8 cellular contexts compared by ENCODE assay signal in genomic region chr17:49515196-49515770, GRCh38. TPM values are rescaled to one million over a fixed set of nuclear protein-coding genes. Genes with fewer than 3 reads are reported as not detected.
DNase-seq lines count a peak whose midpoint lies in the region; ATAC-seq, FAIRE-seq and TF ChIP-seq lines count a peak whose summit lies in the region.

No MANE protein-coding gene starts in this region.

- no peaks in the 10 kb centered on the region for H3K79me1 ChIP-seq in H1 (ENCODE audit: low read depth, low read length)
- no peaks in the 10 kb centered on the region for H3K79me1 ChIP-seq in mesendoderm (ENCODE audit: low read length)

- no peak overlapping the region for H3K4me2 ChIP-seq in OCI-LY3 (ENCODE audit: low read length)
- peak overlapping the region in 1 of 2 experiments; percentile 32; a peak in 1 of 4 replicates for H3K4me2 ChIP-seq in H1 (ENCODE audit: insufficient read depth in 1 of 2, low read depth in 2 of 2, low read length in 2 of 2)
- H3K4me2 ChIP-seq in mesendoderm (ENCODE audit: low read length): no peak overlapping the region

- H3K23ac ChIP-seq in H1 (ENCODE audit: insufficient read length) (no peak overlapping the region), mesendoderm (ENCODE audit: low read length) (no peak overlapping the region)

- CTCF ChIA-PET in activated naive CD4-positive, alpha-beta T cell treated with anti-CD3 and anti-CD28 coated beads for 36 hours (lab: Charles Lee): interaction anchor here (0.7 to 1.5 kb wide), 3 partner anchors 41 to 273 kb away, joined by 3 read pairs; no protein-coding TSS in a partner anchor
- CTCF ChIA-PET in H1 (lab: Charles Lee; ENCODE audit: partially characterized antibody): interaction anchor here (0.6 to 15.4 kb wide), 18 partner anchors 9 to 147 kb away, joined by 3 to 210 read pairs (median 6); partner anchors contain the start of gene NGFR

- H3K56ac ChIP-seq in H1 (replicated peaks; ENCODE audit: insufficient read length, low read depth, low read length) (no peak overlapping the region), mesendoderm (ENCODE audit: low read length) (peak overlapping the region; percentile 56)

- H4K5ac ChIP-seq in H1 (ENCODE audit: insufficient read length, low read depth, low read length): peak overlapping the region; percentile 42
- no peak overlapping the region for H4K5ac ChIP-seq in mesendoderm (ENCODE audit: low read length)

- H3K27me3 ChIP-seq in OCI-LY3 (ENCODE audit: low read depth, low read length) (no peaks in the 10 kb centered on the region), H1 (replicated peaks in 1 of 4; ENCODE audit: control insufficient read depth in 3 of 4, extremely low read depth in 1 of 4, insufficient read depth in 3 of 4, low read length in 3 of 4) (no peaks in the 10 kb centered on the region), mesendoderm (ENCODE audit: insufficient read depth, low read length, poor library complexity) (no peaks in the 10 kb centered on the region), transverse colon (peaks cover 3% of the 10 kb centered on the region)

- intact Hi-C loops in activated naive CD4-positive, alpha-beta T cell treated with anti-CD3 and anti-CD28 coated beads for 36 hours (cut with micrococcal nuclease): no loop called here
- intact Hi-C loops in transverse colon (cut with DNase I; ENCODE audit: low total_unique reads): no loop called here

- H2BK12ac ChIP-seq in H1 (ENCODE audit: low read depth, low read length): peak overlapping the region; percentile 98

- H3K4me3 ChIP-seq in OCI-LY3 (ENCODE audit: low read length) (no peak overlapping the region), H1 (ENCODE audit: extremely low read depth in 1 of 4, insufficient read depth in 2 of 4, low read depth in 3 of 4, low read length in 4 of 4) (no peak overlapping the region), mesendoderm (ENCODE audit: low read length) (no peak overlapping the region), transverse colon (no peak overlapping the region)

- peak overlapping the region; percentile 88 for H2BK5ac ChIP-seq in H1 (ENCODE audit: low read depth, low read length)
- no peak overlapping the region for H2BK5ac ChIP-seq in mesendoderm (ENCODE audit: low read length)

- H2BK15ac ChIP-seq in H1 (ENCODE audit: low read length) (peak overlapping the region; percentile 93), mesendoderm (replicated peaks; ENCODE audit: low read depth) (no peak overlapping the region)

- H2AFZ ChIP-seq in OCI-LY3 (ENCODE audit: low read depth, low read length): peak overlapping the region; percentile 20; the same call in 1 of the 2 replicates
- H2AFZ ChIP-seq in H1 (ENCODE audit: low read length): 0 out of 2 replicates have a peak overlapping the region, but pooled peaks have one; percentile 2

- POLR2A ChIA-PET in H1 (lab: Charles Lee; ENCODE audit: partially characterized antibody): interaction anchor here (0.7 to 2.1 kb wide), 6 partner anchors 10 to 249 kb away, joined by 3 to 5 read pairs (median 3); partner anchors contain the start of genes FAM117A and PHB1

- H3K36me3 ChIP-seq in OCI-LY3 (replicated peaks; ENCODE audit: low read depth, low read length): no peaks in the 10 kb centered on the region
- H3K36me3 ChIP-seq in H1 (ENCODE audit: control insufficient read depth in 2 of 4, insufficient read depth in 4 of 4, low read length in 3 of 4): no peaks in the 10 kb centered on the region; a peak in 1 of 8 replicates
- H3K36me3 ChIP-seq in mesendoderm (ENCODE audit: control insufficient read depth, insufficient read depth, low read length): no peaks in the 10 kb centered on the region
- no peaks in the 10 kb centered on the region for H3K36me3 ChIP-seq in transverse colon

- H3K4me3 Mint-ChIP-seq in activated naive CD4-positive, alpha-beta T cell treated with anti-CD3 and anti-CD28 coated beads for 36 hours: no peak overlapping the region

- WGBS in H1 (ENCODE audit: extremely low coverage in 1 of 2, insufficient coverage in 1 of 2, insufficient read length in 1 of 2, insufficient replicate concordance in 2 of 2, low coverage in 1 of 2, low lambda C conversion rate in 2 of 2, missing lambda C conversion rate in 1 of 2), 2 experiments: 39% methylated on average over 7 of the region's 8 CpGs; no CpG with 5 or more reads in 1 of the 2 experiments
- no CpG with 5 or more reads among the region's 8 CpGs for WGBS in mesendoderm (ENCODE audit: extremely low coverage, insufficient coverage, low lambda C conversion rate)
- 23% methylated on average over 8 of the region's 8 CpGs; no CpG with 5 or more reads in 1 of the 2 donors for WGBS in transverse colon (ENCODE audit: low coverage in 1 of 2), 2 donors

- no peak overlapping the region for H3K9ac ChIP-seq in OCI-LY3 (ENCODE audit: low read length)
- peak overlapping the region in 1 of 4 experiments; percentile 2; a peak in 1 of 7 replicates for H3K9ac ChIP-seq in H1 (replicated peaks in 1 of 4; ENCODE audit: extremely low read depth in 1 of 4, low read depth in 3 of 4, low read length in 3 of 4)
- peak overlapping the region; percentile 2 for H3K9ac ChIP-seq in mesendoderm (ENCODE audit: low read length)

- TF ChIP-seq CTCF in OCI-LY3 (IDR thresholded peaks at IDR 0.05; ENCODE audit: low read depth, low read length) (no peak), H1 (IDR thresholded peaks at IDR 0.05; ENCODE audit: control extremely low read depth in 1 of 3, insufficient read depth in 1 of 3, low read depth in 1 of 3, low read length in 3 of 3) (no peak; a peak in 1 of 4 replicates), transverse colon (IDR thresholded peaks at IDR 0.05) (peak in 1 of 5 experiments; percentile 31)

- peak overlapping the region; percentile 63; the same call in 1 of the 2 replicates for H4K8ac ChIP-seq in H1 (ENCODE audit: extremely low read depth, insufficient read depth, low read length)
- no peak overlapping the region for H4K8ac ChIP-seq in mesendoderm (ENCODE audit: low read depth, low read length)

- TF ChIP-seq POLR2A in H1 (IDR thresholded peaks at IDR 0.05; ENCODE audit: control extremely low read depth in 1 of 2, low read depth in 2 of 2, low read length in 2 of 2) (no peak; a peak in 1 of 3 replicates), transverse colon (IDR thresholded peaks at IDR 0.05) (no peak)

- no peaks in the 10 kb centered on the region for H3K9me3 Mint-ChIP-seq in activated naive CD4-positive, alpha-beta T cell treated with anti-CD3 and anti-CD28 coated beads, Interleukin-2, amount 50 U/mL, for 72 hours
- no peaks in the 10 kb centered on the region for H3K9me3 Mint-ChIP-seq in activated naive CD4-positive, alpha-beta T cell treated with anti-CD3 and anti-CD28 coated beads for 36 hours

- H3K27ac ChIP-seq in OCI-LY3 (ENCODE audit: low read length) (no peak overlapping the region), H1 (ENCODE audit: low read depth, low read length) (no peak overlapping the region), mesendoderm (ENCODE audit: low read depth, low read length) (no peak overlapping the region), transverse colon (peak overlapping the region; percentile 54 to 81 (median 72))

- in situ Hi-C loops in transverse colon (cut with MboI; ENCODE audit: low pct_ligation_motif_present in 1 of 4, low pct_unique_long_range_greater_than_20kb in 1 of 4, low sequenced_read_pairs in 3 of 4): no loop called here

- H3K27ac Mint-ChIP-seq in activated naive CD4-positive, alpha-beta T cell treated with anti-CD3 and anti-CD28 coated beads, Interleukin-2, amount 50 U/mL, for 72 hours: peak overlapping the region; percentile 36 to 50
- H3K27ac Mint-ChIP-seq in activated naive CD4-positive, alpha-beta T cell treated with anti-CD3 and anti-CD28 coated beads for 36 hours: no peak overlapping the region

- H3K27me3 Mint-ChIP-seq in activated naive CD4-positive, alpha-beta T cell treated with anti-CD3 and anti-CD28 coated beads for 36 hours (ENCODE audit: low read depth): no peaks in the 10 kb centered on the region

- H3K79me2 ChIP-seq in OCI-LY3 (ENCODE audit: low read length) (no peaks in the 10 kb centered on the region), H1 (ENCODE audit: control insufficient read depth in 1 of 2, insufficient read depth in 2 of 2, low read length in 2 of 2) (no peaks in the 10 kb centered on the region), mesendoderm (ENCODE audit: control insufficient read depth, insufficient read depth, low read length) (no peaks in the 10 kb centered on the region)

- no peak for DNase-seq in activated naive CD4-positive, alpha-beta T cell treated with anti-CD3 and anti-CD28 coated beads, Interleukin-2, amount 50 U/mL, for 72 hours (ENCODE audit: low spot score in 2 of 2)
- no peak for DNase-seq in activated naive CD4-positive, alpha-beta T cell treated with anti-CD3 and anti-CD28 coated beads for 36 hours
- DNase-seq in H1 (ENCODE audit: low read depth in 1 of 2, low spot score in 2 of 2) (peak in 1 of 2 experiments; percentile 70), mesendoderm (peak; percentile 93), transverse colon (peak; percentile 74), NCI-H748 treated with DMSO at 0.1 percent for 48 hours (lab: John Stamatoyannopoulos, UW) (no peak)

- H2BK20ac ChIP-seq in H1 (ENCODE audit: low read length): peak overlapping the region; percentile 6

- H3K4me1 ChIP-seq in OCI-LY3 (ENCODE audit: low read length) (0 out of 2 replicates have a peak, but pooled peaks cover 3% of the 10 kb centered on the region), H1 (replicated peaks in 1 of 4; ENCODE audit: control insufficient read depth in 3 of 4, insufficient read depth in 4 of 4, low read length in 3 of 4) (peaks cover 16 to 41% (median 22%) of the 10 kb centered on the region in 4 experiments), mesendoderm (ENCODE audit: control insufficient read depth, low read depth, low read length) (peaks cover 3% of the 10 kb centered on the region), transverse colon (peaks cover 11 to 24% (median 15%) of the 10 kb centered on the region in 4 donors)

- no peaks in the 10 kb centered on the region for H3K23me2 ChIP-seq in H1 (ENCODE audit: low read depth, low read length)

- H2AK5ac ChIP-seq in H1 (ENCODE audit: low read depth, low read length): 0 out of 2 replicates have a peak overlapping the region, but pooled peaks have one; percentile 1
- H2AK5ac ChIP-seq in mesendoderm (ENCODE audit: low read length): no peak overlapping the region

- peak overlapping the region; percentile 91 for H2BK120ac ChIP-seq in H1 (replicated peaks; ENCODE audit: low read depth, low read length)
- H2BK120ac ChIP-seq in mesendoderm (ENCODE audit: low read depth, low read length): no peak overlapping the region

- peak overlapping the region; percentile 94 for H4K91ac ChIP-seq in H1 (replicated peaks; ENCODE audit: insufficient read length, low read length)

- H3K4me1 Mint-ChIP-seq in activated naive CD4-positive, alpha-beta T cell treated with anti-CD3 and anti-CD28 coated beads for 36 hours (ENCODE audit: low read depth): no peaks in the 10 kb centered on the region

- TF ChIP-seq EP300 in H1 (IDR thresholded peaks at IDR 0.05; ENCODE audit: borderline replicate concordance in 1 of 2, low read depth in 2 of 2, low read length in 2 of 2) (no peak), transverse colon (IDR thresholded peaks at IDR 0.05; ENCODE audit: low read depth) (no peak)

- H3K4ac ChIP-seq in H1 (replicated peaks; ENCODE audit: insufficient read length, low read depth, low read length): no peak overlapping the region
- H3K4ac ChIP-seq in mesendoderm (ENCODE audit: low read depth, low read length): no peak overlapping the region

- H3K18ac ChIP-seq in H1 (ENCODE audit: extremely low read depth, low read length): peak overlapping the region; percentile 97
- H3K18ac ChIP-seq in mesendoderm (ENCODE audit: low read length): no peak overlapping the region

- H3K14ac ChIP-seq in H1 (ENCODE audit: insufficient read length): no peak overlapping the region

- peak in 1 of 2 donors; percentile 59 for ATAC-seq in activated naive CD4-positive, alpha-beta T cell treated with anti-CD3 and anti-CD28 coated beads, Interleukin-2, amount 50 U/mL, for 72 hours
- ATAC-seq in HG03064 (IDR thresholded peaks at IDR 0.05; ENCODE audit: low read depth, unreplicated experiment): peak; percentile 71

- peak; percentile 7 to 33; a peak in 3 of 4 replicates for TF ChIP-seq RAD21 in H1 (IDR thresholded peaks at IDR 0.05 in 1 of 2, conservative IDR thresholded peaks at IDR 0.05 in 1 of 2; ENCODE audit: low read depth in 2 of 2, low read length in 2 of 2)

- no peaks in the 10 kb centered on the region for H3K36me3 Mint-ChIP-seq in activated naive CD4-positive, alpha-beta T cell treated with anti-CD3 and anti-CD28 coated beads, Interleukin-2, amount 50 U/mL, for 72 hours
- H3K36me3 Mint-ChIP-seq in activated naive CD4-positive, alpha-beta T cell treated with anti-CD3 and anti-CD28 coated beads for 36 hours (ENCODE audit: low read depth): no peaks in the 10 kb centered on the region

- H4K20me1 ChIP-seq in OCI-LY3 (ENCODE audit: insufficient read depth, low read length) (no peaks in the 10 kb centered on the region), H1 (replicated peaks in 1 of 2; ENCODE audit: control insufficient read depth in 1 of 2, insufficient read depth in 2 of 2, low read length in 2 of 2) (no peaks in the 10 kb centered on the region)

- H3K9me3 ChIP-seq in OCI-LY3 (ENCODE audit: insufficient read depth, low read length): no peaks in the 10 kb centered on the region
- no peaks in the 10 kb centered on the region for H3K9me3 ChIP-seq in H1 (ENCODE audit: insufficient read depth in 2 of 2, low read depth in 1 of 2, low read length in 1 of 2)
- H3K9me3 ChIP-seq in transverse colon: no peaks in the 10 kb centered on the region

- peak; percentile 70 for FAIRE-seq in H1 (lab: Jason Lieb, UNC)

RNA-seq across cellular contexts. Expression of gene NGFR, which starts 20.2 kb away (rescaled TPM):
- total RNA-seq in activated naive CD4-positive, alpha-beta T cell treated with anti-CD3 and anti-CD28 coated beads, Interleukin-2, amount 50 U/mL, for 72 hours: not detected
- under 1 TPM; 0.12 TPM for total RNA-seq in activated naive CD4-positive, alpha-beta T cell treated with anti-CD3 and anti-CD28 coated beads for 36 hours
- 8.1 TPM in 2 replicates for total RNA-seq in H1 (2021; fragmentation: NEBNext Ultra II Directional; extraction: Animal tissue kit (Norgen Biotek cat#: 25700))
- 10.3 and 19.4 TPM in 2 replicates for polyA plus RNA-seq in H1 (2011; rRNA removed)
- polyA plus RNA-seq in H1 (2011; cell fraction: cytosol; rRNA removed): 13.8 TPM
- 13.1 TPM for polyA plus RNA-seq in H1 (2011; cell fraction: nucleus; rRNA removed)
- 5.7 to 12.2 TPM (median 10.3 TPM) in 4 replicates for polyA plus RNA-seq in H1 (2012, experiment 1 of 2)
- 8.0 TPM for polyA plus RNA-seq in H1 (2012, experiment 2 of 2)
- polyA plus RNA-seq in H1 (2013, experiment 1 of 2): 13.1 TPM
- polyA plus RNA-seq in H1 (2013, experiment 2 of 2): 13.5 TPM
- 4.4 and 5.9 TPM in 2 replicates for polyA minus RNA-seq in H1 (2011; rRNA and poly(A)+ RNA removed)
- 4.4 TPM for polyA minus RNA-seq in H1 (2011; cell fraction: cytosol; rRNA and poly(A)+ RNA removed)
- polyA minus RNA-seq in H1 (2011; cell fraction: nucleus; rRNA and poly(A)+ RNA removed): 5.5 TPM
- 1.8 TPM for polyA plus RNA-seq in mesendoderm (2013, experiment 1 of 2)
- polyA plus RNA-seq in mesendoderm (2013, experiment 2 of 2): 1.7 TPM
- 10 to 100 TPM in 2 of 4 donors, 1 to 10 TPM in 2; 3.3 to 19.8 (median 8.2) TPM for total RNA-seq in transverse colon

Comparison
In these comparisons a context has a peak if more than half of its experiments do, and no peak if none do; other contexts are left out.
1. DNase-seq: peak in mesendoderm (single experiment) and transverse colon (single experiment); none in activated naive CD4-positive, alpha-beta T cell treated with anti-CD3 and anti-CD28 coated beads, Interleukin-2, amount 50 U/mL, for 72 hours (0 of 2), activated naive CD4-positive, alpha-beta T cell treated with anti-CD3 and anti-CD28 coated beads for 36 hours (single experiment) and NCI-H748 treated with DMSO at 0.1 percent for 48 hours (single experiment).
2. H3K27ac ChIP-seq: peak in transverse colon (4 of 4); none in OCI-LY3 (single experiment), H1 (single experiment) and mesendoderm (single experiment).